In genomic region chr5:106195679-106196078, GRCh38 we compare ENCODE assay signal across 25 cellular contexts.
"Had no signal": no experiment of that assay in that cellular context is flagged by ENCODE, and none has a peak within 500 bp of the region (broad histone marks: within the 10 kb centered on the region; RNA-seq: fewer than 3 reads in every experiment).

No MANE protein-coding gene starts in this region.

- H3K4me1 Mint-ChIP-seq: activated CD4-positive, alpha-beta T cell treated with anti-CD3 and anti-CD28 coated beads, Interleukin-2, amount 10 ng/mL, durations not matched to agents 24 days and 14 days; activated naive CD8-positive, alpha-beta T cell treated with anti-CD3 and anti-CD28 coated beads for 36 hours; activated T-helper 17 cell treated with anti-CD3 and anti-CD28 coated beads, Interleukin-2, amount 50 U/mL, for 72 hours had no signal

- H2AFZ ChIP-seq: PC-9 had no signal

- ATAC-seq: activated CD8-positive, alpha-beta T cell treated with anti-CD3 and anti-CD28 coated beads for 36 hours; activated T-cell treated with anti-CD3 and anti-CD28 coated beads, Interleukin-2, amount 50 U/mL, for 72 hours; activated T-helper 17 cell treated with anti-CD3 and anti-CD28 coated beads, Interleukin-2, amount 50 U/mL, for 72 hours had no signal

- H3K36me3 ChIP-seq: brain microvascular endothelial cell had no signal

- H3K4me2 ChIP-seq: PC-9 had no signal

- H3K9me3 Mint-ChIP-seq: activated CD8-positive, alpha-beta T cell treated with anti-CD3 and anti-CD28 coated beads for 36 hours had no signal

- H3K27me3 ChIP-seq: brain microvascular endothelial cell had no signal

- FAIRE-seq: TTC549 had no signal

- H3K27me3 Mint-ChIP-seq: activated CD4-positive, alpha-beta T cell treated with anti-CD3 and anti-CD28 coated beads, Interleukin-2, amount 10 ng/mL, durations not matched to agents 24 days and 14 days; activated CD8-positive, alpha-beta T cell treated with anti-CD3 and anti-CD28 coated beads for 36 hours; activated naive CD8-positive, alpha-beta T cell treated with anti-CD3 and anti-CD28 coated beads for 36 hours; activated T-helper 17 cell treated with anti-CD3 and anti-CD28 coated beads, Interleukin-2, amount 50 U/mL, for 72 hours had no signal

- DNase-seq: activated CD4-positive, alpha-beta T cell treated with anti-CD3 and anti-CD28 coated beads, Interleukin-2, amount 10 ng/mL, durations not matched to agents 24 days and 14 days; activated CD4-positive, alpha-beta T cell treated with anti-CD3 and anti-CD28 coated beads, Interleukin-2, amount 50 U/mL, for 4 hours; activated CD8-positive, alpha-beta T cell treated with anti-CD3 and anti-CD28 coated beads for 36 hours; activated effector memory CD4-positive, alpha-beta T cell treated with anti-CD3 and anti-CD28 coated beads, Interleukin-2, amount 50 U/mL, for 16 hours; activated naive CD4-positive, alpha-beta T cell; activated naive CD4-positive, alpha-beta T cell treated with anti-CD3 and anti-CD28 coated beads, Interleukin-2, amount 50 U/mL, for 16 hours; activated naive CD8-positive, alpha-beta T cell treated with anti-CD3 and anti-CD28 coated beads for 36 hours; activated T-cell treated with anti-CD3 and anti-CD28 coated beads, Interleukin-2, amount 50 U/mL, for 1 hour; activated T-cell treated with anti-CD3 and anti-CD28 coated beads, Interleukin-2, amount 50 U/mL, for 72 hours; amniotic stem cell; aorta; brain microvascular endothelial cell; central memory CD4-positive, alpha-beta T cell; NCI-H1105; NCI-H1417 treated with DMSO at 0.1 percent for 48 hours; NCI-H2081; NCI-H345; NCI-H524 treated with DMSO at 0.1 percent for 48 hours; NK-92 treated with Interleukin-12 subunit alpha and Interleukin-12 subunit beta, amount 100 ng/mL, for 24 hours; PC-9; Right ventricle myocardium superior had no signal

- H3K27ac Mint-ChIP-seq: activated CD4-positive, alpha-beta T cell treated with anti-CD3 and anti-CD28 coated beads, Interleukin-2, amount 10 ng/mL, durations not matched to agents 24 days and 14 days; activated CD8-positive, alpha-beta T cell treated with anti-CD3 and anti-CD28 coated beads for 36 hours; activated naive CD8-positive, alpha-beta T cell treated with anti-CD3 and anti-CD28 coated beads for 36 hours; activated T-cell treated with anti-CD3 and anti-CD28 coated beads, Interleukin-2, amount 50 U/mL, for 72 hours; activated T-helper 17 cell treated with anti-CD3 and anti-CD28 coated beads, Interleukin-2, amount 50 U/mL, for 72 hours; T-helper 1 cell treated with Interleukin-12 subunit alpha and Interleukin-12 subunit beta and Interleukin-4 antibody, amounts not matched to agents 30 μg/mL and 1 μg/mL, for 36 hours; T-helper 2 cell treated with Interferon-gamma antibody and Interleukin-4, amounts not matched to agents 5 μg/mL and 100 μg/mL, for 36 hours had no signal

- H3K4me3 Mint-ChIP-seq: activated CD4-positive, alpha-beta T cell treated with anti-CD3 and anti-CD28 coated beads, Interleukin-2, amount 10 ng/mL, durations not matched to agents 24 days and 14 days; activated CD8-positive, alpha-beta T cell treated with anti-CD3 and anti-CD28 coated beads for 36 hours; activated naive CD8-positive, alpha-beta T cell treated with anti-CD3 and anti-CD28 coated beads for 36 hours; activated T-cell treated with anti-CD3 and anti-CD28 coated beads, Interleukin-2, amount 50 U/mL, for 72 hours; activated T-helper 17 cell treated with anti-CD3 and anti-CD28 coated beads, Interleukin-2, amount 50 U/mL, for 72 hours; T-helper 1 cell treated with Interleukin-12 subunit alpha and Interleukin-12 subunit beta and Interleukin-4 antibody, amounts not matched to agents 30 μg/mL and 1 μg/mL, for 36 hours; T-helper 2 cell treated with Interferon-gamma antibody and Interleukin-4, amounts not matched to agents 5 μg/mL and 100 μg/mL, for 36 hours had no signal

- H3K36me3 Mint-ChIP-seq: activated naive CD8-positive, alpha-beta T cell treated with anti-CD3 and anti-CD28 coated beads for 36 hours had no signal

- H3K4me3 ChIP-seq: PC-9 had no signal

- H3K27ac ChIP-seq: brain microvascular endothelial cell, PC-9 had no signal
